Comparison of ENCODE assay signal across 1 cellular context in the genomic region with DNA sequence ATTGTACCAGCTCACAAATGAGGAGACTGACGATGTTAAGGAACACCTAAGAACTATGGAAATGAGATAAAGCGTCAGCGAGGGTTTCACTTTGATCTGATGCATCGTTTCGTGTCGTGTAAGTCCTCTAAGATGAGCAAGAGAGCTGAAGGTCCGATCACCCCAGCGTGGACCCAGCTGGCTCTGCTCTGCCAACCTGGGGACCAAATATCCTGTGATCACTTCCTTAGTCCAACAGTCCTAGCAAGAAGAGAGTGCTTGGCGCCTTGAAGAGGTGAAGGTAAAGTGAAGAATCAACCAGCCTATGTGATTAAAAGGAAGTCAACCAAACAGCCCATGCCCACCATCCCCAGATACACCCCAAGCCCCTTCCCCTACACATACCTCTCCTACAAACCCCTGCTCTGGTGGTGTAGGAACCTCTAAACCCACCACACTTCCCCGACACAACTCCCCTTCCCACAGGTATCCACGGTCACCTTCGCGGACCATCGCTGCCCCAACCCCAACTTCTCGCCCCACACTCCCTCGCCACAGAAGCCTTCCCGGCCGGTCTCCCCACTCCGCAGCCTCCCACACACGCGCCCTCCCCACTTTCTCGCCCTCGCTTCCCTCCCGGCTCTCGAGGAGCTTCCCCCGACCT.
TF ChIP-seq lines count a peak whose summit lies in the region.

No MANE protein-coding gene starts in this region.

TF ChIP-seq in IMR-90, 13 proteins besides CTCF, POLR2A, EP300 and RAD21:
- TF ChIP-seq, protein P1, sequence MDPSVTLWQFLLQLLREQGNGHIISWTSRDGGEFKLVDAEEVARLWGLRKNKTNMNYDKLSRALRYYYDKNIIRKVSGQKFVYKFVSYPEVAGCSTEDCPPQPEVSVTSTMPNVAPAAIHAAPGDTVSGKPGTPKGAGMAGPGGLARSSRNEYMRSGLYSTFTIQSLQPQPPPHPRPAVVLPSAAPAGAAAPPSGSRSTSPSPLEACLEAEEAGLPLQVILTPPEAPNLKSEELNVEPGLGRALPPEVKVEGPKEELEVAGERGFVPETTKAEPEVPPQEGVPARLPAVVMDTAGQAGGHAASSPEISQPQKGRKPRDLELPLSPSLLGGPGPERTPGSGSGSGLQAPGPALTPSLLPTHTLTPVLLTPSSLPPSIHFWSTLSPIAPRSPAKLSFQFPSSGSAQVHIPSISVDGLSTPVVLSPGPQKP (IDR thresholded peaks at IDR 0.05; ENCODE audit: borderline replicate concordance, low read depth, low read length) = no peak
- TF ChIP-seq MAZ (IDR thresholded peaks at IDR 0.05; ENCODE audit: borderline replicate concordance, low read depth, low read length) = peak; percentile 16; the same call in 1 of the 2 replicates
- TF ChIP-seq MXI1 (IDR thresholded peaks at IDR 0.05; ENCODE audit: borderline replicate concordance, low read depth, low read length) = 0 out of 2 replicates have a peak, but pooled peaks have one; percentile 23
